Comparison of ENCODE assay signal across 9 cellular contexts in genomic region chr1:172638885-172639831, GRCh38. TPM values are rescaled to one million over a fixed set of nuclear protein-coding genes. Genes with fewer than 3 reads are reported as not detected.
DNase-seq lines count a peak whose midpoint lies in the region; ATAC-seq and TF ChIP-seq lines count a peak whose summit lies in the region.
"Had no signal": no experiment of that assay in that cellular context is flagged by ENCODE, and none has a peak within 500 bp of the region (broad histone marks: within the 10 kb centered on the region; RNA-seq: fewer than 3 reads in every experiment).

No MANE protein-coding gene starts in this region.

- no peak overlapping the region for H3K27ac Mint-ChIP-seq in endodermal cell

- H3K27ac ChIP-seq in fibroblast of lung (ENCODE audit: insufficient read depth, low read length) (peak overlapping the region; percentile 63), endodermal cell (ENCODE audit: low read depth, low read length) (no peak overlapping the region)
- H3K27ac ChIP-seq: cardiac muscle cell had no signal

- H3K9ac ChIP-seq in fibroblast of lung (ENCODE audit: insufficient read depth, low read length), result no peak overlapping the region
- no peak overlapping the region for H3K9ac ChIP-seq in endodermal cell (ENCODE audit: extremely low read depth, low read length, poor library complexity, severe bottlenecking)

- no peaks in the 10 kb centered on the region for H3K9me3 ChIP-seq in fibroblast of lung (ENCODE audit: control insufficient read depth, insufficient read depth, low read depth, low read length)
- H3K9me3 ChIP-seq in endodermal cell (ENCODE audit: control insufficient read depth, low read length), result no peaks in the 10 kb centered on the region

- no peak for TF ChIP-seq CTCF in fibroblast of lung (conservative IDR thresholded peaks at IDR 0.05 in 1 of 2, IDR thresholded peaks at IDR 0.05 in 1 of 2; ENCODE audit: low read depth in 1 of 2, low read length in 2 of 2)
- no peak for TF ChIP-seq CTCF in endodermal cell (conservative IDR thresholded peaks at IDR 0.05)

- H3K9me3 Mint-ChIP-seq in endodermal cell, result peaks cover 4% of the 10 kb centered on the region

- H3K36me3 ChIP-seq in fibroblast of lung (ENCODE audit: control insufficient read depth, insufficient read depth, low read length), result no peaks in the 10 kb centered on the region
- H3K36me3 ChIP-seq in endodermal cell (ENCODE audit: control insufficient read depth, insufficient read depth, low read length), result no peaks in the 10 kb centered on the region
- H3K36me3 ChIP-seq: cardiac muscle cell had no signal

- peak overlapping the region; percentile 64 for H3K4me2 ChIP-seq in fibroblast of lung (ENCODE audit: extremely low read depth, insufficient read depth, low read length)

- H3K4me1 ChIP-seq in fibroblast of lung (ENCODE audit: control insufficient read depth, extremely low read depth, insufficient read depth, low read length) (peaks cover 14% of the 10 kb centered on the region), endodermal cell (ENCODE audit: control insufficient read depth, insufficient read depth, low read length) (no peaks in the 10 kb centered on the region)

- ATAC-seq in GM19438 (IDR thresholded peaks at IDR 0.05; ENCODE audit: low read depth, unreplicated experiment) (peak; percentile 71), GM18519 (IDR thresholded peaks at IDR 0.05; ENCODE audit: low FRiP score, unreplicated experiment) (no peak)

- H3K4me3 ChIP-seq in fibroblast of lung (replicated peaks in 1 of 4; ENCODE audit: control extremely low read depth in 1 of 4, insufficient read depth in 1 of 4, low read depth in 3 of 4, low read length in 4 of 4), result no peak overlapping the region
- no peak overlapping the region for H3K4me3 ChIP-seq in endodermal cell (ENCODE audit: low read length)
- H3K4me3 ChIP-seq: cardiac muscle cell had no signal

- H3K4me1 Mint-ChIP-seq in endodermal cell, result peaks cover 15% of the 10 kb centered on the region

- H3K27me3 Mint-ChIP-seq in endodermal cell (ENCODE audit: insufficient read depth), result no peaks in the 10 kb centered on the region

- WGBS in endodermal cell (ENCODE audit: insufficient coverage in 1 of 2, insufficient read length in 1 of 2), 2 experiments, result 80 to 87% methylated on average over 8 to 9 of the region's 9 CpGs

- no peak overlapping the region for H3K4me3 Mint-ChIP-seq in endodermal cell

- no peaks in the 10 kb centered on the region for H4K20me1 ChIP-seq in fibroblast of lung (ENCODE audit: control insufficient read depth, extremely low read depth, insufficient read depth, low read length)

- H3K36me3 Mint-ChIP-seq in endodermal cell (ENCODE audit: low read depth), result no peaks in the 10 kb centered on the region

- H3K27me3 ChIP-seq in fibroblast of lung (ENCODE audit: control insufficient read depth, insufficient read depth, low read length) (no peaks in the 10 kb centered on the region), endodermal cell (ENCODE audit: control insufficient read depth, insufficient read depth, low read length, poor library complexity, severe bottlenecking) (no peaks in the 10 kb centered on the region)
- H3K27me3 ChIP-seq: cardiac muscle cell had no signal

- DNase-seq in HS-27A (ENCODE audit: low read depth), result peak; percentile 85
- peak; percentile 73 to 82 for DNase-seq in activated CD4-positive, alpha-beta T cell treated with anti-CD3 and anti-CD28 coated beads, Interleukin-2, amount 50 U/mL, for 4 hours
- DNase-seq in fibroblast of lung (ENCODE audit: low read depth in 2 of 2), result peak; percentile 53 to 100
- peak; percentile 38 to 68 (median 58) for DNase-seq in stimulated activated CD4-positive, alpha-beta T cell treated with anti-CD3 and anti-CD28 coated beads, TNF-alpha, amount 100 ng/mL, for 4 hours (ENCODE audit: low read depth in 3 of 3)
- DNase-seq in endodermal cell, result no peak
- no peak for DNase-seq in NCI-H128 (lab: John Stamatoyannopoulos, UW; ENCODE audit: unreplicated experiment)

- H2AFZ ChIP-seq in fibroblast of lung (ENCODE audit: low read length), result peak overlapping the region; percentile 61

- no peaks in the 10 kb centered on the region for H3K79me2 ChIP-seq in fibroblast of lung (ENCODE audit: control insufficient read depth, insufficient read depth, low read length)

RNA-seq across cellular contexts. Expression of gene FASLG, which starts 19.7 kb away (rescaled TPM):
- total RNA-seq in fibroblast of lung (not detected in 2 replicates), endodermal cell (not detected)
- polyA plus RNA-seq in fibroblast of lung, result not detected in 2 replicates
- polyA plus RNA-seq in fibroblast of lung (2012), result not detected in 2 replicates
- polyA minus RNA-seq in fibroblast of lung (ENCODE audit: low replicate concordance), result not detected in 2 replicates
- polyA plus RNA-seq in endodermal cell (2013, experiment 1 of 2), result not detected
- polyA plus RNA-seq in endodermal cell (2013, experiment 2 of 2), result not detected
- total RNA-seq: cardiac muscle cell had no signal
- polyA plus RNA-seq: cardiac muscle cell had no signal

Comparison
In these comparisons a context has a peak if more than half of its experiments do, and no peak if none do; other contexts are left out.
1. DNase-seq: peak in HS-27A (single experiment), activated CD4-positive, alpha-beta T cell treated with anti-CD3 and anti-CD28 coated beads, Interleukin-2, amount 50 U/mL, for 4 hours (2 of 2), fibroblast of lung (2 of 2) and stimulated activated CD4-positive, alpha-beta T cell treated with anti-CD3 and anti-CD28 coated beads, TNF-alpha, amount 100 ng/mL, for 4 hours (3 of 3); none in endodermal cell (single experiment) and NCI-H128 (single experiment).